In genomic region chr12:106753526-106753925, GRCh38 we compare ENCODE assay signal across 8 cellular contexts. TPM values are rescaled to one million over a fixed set of nuclear protein-coding genes. Genes with fewer than 3 reads are reported as not detected.
DNase-seq lines count a peak whose midpoint lies in the region; ATAC-seq and TF ChIP-seq lines count a peak whose summit lies in the region.

No MANE protein-coding gene starts in this region.

- peak overlapping the region; percentile 38 for H3K4me3 Mint-ChIP-seq in activated CD8-positive, alpha-beta T cell treated with anti-CD3 and anti-CD28 coated beads for 36 hours

- no peak for TF ChIP-seq CTCF in activated CD8-positive, alpha-beta T cell treated with anti-CD3 and anti-CD28 coated beads for 36 hours (IDR thresholded peaks at IDR 0.05)

- H3K36me3 Mint-ChIP-seq in activated CD8-positive, alpha-beta T cell treated with anti-CD3 and anti-CD28 coated beads for 36 hours (ENCODE audit: low read depth): peaks cover 7% of the 10 kb centered on the region

- peak overlapping the region; percentile 87 for H3K27ac Mint-ChIP-seq in activated CD8-positive, alpha-beta T cell treated with anti-CD3 and anti-CD28 coated beads for 36 hours

- CTCF ChIA-PET in activated CD8-positive, alpha-beta T cell treated with anti-CD3 and anti-CD28 coated beads for 36 hours (lab: Charles Lee): interaction anchor here (0.9 kb wide), 2 partner anchors 11 to 166 kb away, joined by 3 to 4 read pairs; no protein-coding TSS in a partner anchor

- H3K9me3 Mint-ChIP-seq in activated CD8-positive, alpha-beta T cell treated with anti-CD3 and anti-CD28 coated beads for 36 hours: peaks cover 2% of the 10 kb centered on the region

- intact Hi-C loops in activated CD8-positive, alpha-beta T cell treated with anti-CD3 and anti-CD28 coated beads for 36 hours (cut with micrococcal nuclease): no loop called here

- POLR2A ChIA-PET in activated CD8-positive, alpha-beta T cell treated with anti-CD3 and anti-CD28 coated beads for 36 hours (lab: Charles Lee): interaction anchor here (0.7 to 1.1 kb wide), 9 partner anchors 10 to 223 kb away, joined by 3 to 5 read pairs (median 3); partner anchors contain the start of gene RIC8B

- peak; percentile 93 for ATAC-seq in HG03457 (IDR thresholded peaks at IDR 0.05; ENCODE audit: unreplicated experiment)
- ATAC-seq in activated CD8-positive, alpha-beta T cell treated with anti-CD3 and anti-CD28 coated beads for 36 hours: peak; percentile 98

- DNase-seq in NCI-H1417 (lab: John Stamatoyannopoulos, UW): peak in 2 of 3 experiments; percentile 24 to 44
- no peak for DNase-seq in NCI-H1417 treated with DMSO at 0.1 percent for 48 hours (lab: John Stamatoyannopoulos, UW)
- DNase-seq in activated CD8-positive, alpha-beta T cell treated with anti-CD3 and anti-CD28 coated beads for 36 hours: peak; percentile 89
- peak; percentile 47 for DNase-seq in stimulated activated CD4-positive, alpha-beta T cell treated with anti-CD3 and anti-CD28 coated beads, Interleukin-4, amount 100 ng/mL, for 24 hours
- no peak for DNase-seq in erythroblast (lab: John Stamatoyannopoulos, UW)
- DNase-seq in NCI-H1092 (lab: John Stamatoyannopoulos, UW): no peak
- DNase-seq in T-helper 9 cell: no peak

- H3K27me3 Mint-ChIP-seq in activated CD8-positive, alpha-beta T cell treated with anti-CD3 and anti-CD28 coated beads for 36 hours: no peaks in the 10 kb centered on the region

- H3K4me1 Mint-ChIP-seq in activated CD8-positive, alpha-beta T cell treated with anti-CD3 and anti-CD28 coated beads for 36 hours (ENCODE audit: low read depth): peaks cover 25% of the 10 kb centered on the region

- TF ChIP-seq POLR2A in erythroblast (IDR thresholded peaks at IDR 0.05; ENCODE audit: low read length): no peak

RNA-seq across cellular contexts. Expression of gene RIC8B, which starts 21.0 kb away (rescaled TPM):
- total RNA-seq in activated CD8-positive, alpha-beta T cell treated with anti-CD3 and anti-CD28 coated beads for 36 hours: 10 to 100 TPM; 10.4 to 11.0 TPM

Comparison
In these comparisons a context has a peak if more than half of its experiments do, and no peak if none do; other contexts are left out.
1. DNase-seq: peak in NCI-H1417 (2 of 3), activated CD8-positive, alpha-beta T cell treated with anti-CD3 and anti-CD28 coated beads for 36 hours (single experiment) and stimulated activated CD4-positive, alpha-beta T cell treated with anti-CD3 and anti-CD28 coated beads, Interleukin-4, amount 100 ng/mL, for 24 hours (single experiment); none in NCI-H1417 treated with DMSO at 0.1 percent for 48 hours (single experiment), erythroblast (0 of 2), NCI-H1092 (single experiment) and T-helper 9 cell (single experiment).